In genomic region chr2:58046335-58046584, GRCh38 we compare ENCODE assay signal across 8 cellular contexts. TPM values are rescaled to one million over a fixed set of nuclear protein-coding genes. Genes with fewer than 3 reads are reported as not detected.
DNase-seq lines count a peak whose midpoint lies in the region; ATAC-seq, FAIRE-seq and TF ChIP-seq lines count a peak whose summit lies in the region.

No MANE protein-coding gene starts in this region.

- CTCF ChIA-PET in HEK293 (lab: Yijun Ruan, JAX) (interaction anchor here (0.6 kb wide), 1 partner anchor 12 kb away, joined by 4 read pairs; no protein-coding TSS in a partner anchor), GM12878 (lab: Yijun Ruan, JAX) (interaction anchor here (0.8 to 2.0 kb wide), 7 partner anchors 15 to 162 kb away, joined by 3 to 15 read pairs (median 3); no protein-coding TSS in a partner anchor)

- SMC1A ChIA-PET in GM12878 (lab: Charles Lee; ENCODE audit: uncharacterized antibody, unreplicated experiment), result interaction anchor here (0.8 to 6.4 kb wide), 14 partner anchors 8 to 286 kb away, joined by 3 to 64 read pairs (median 5); no protein-coding TSS in a partner anchor

- H3K79me2 ChIP-seq in GM12878 (ENCODE audit: control insufficient read depth, insufficient read depth, low read length), result peaks cover 71% of the 10 kb centered on the region

- peak overlapping the region; percentile 85 for H3K4me2 ChIP-seq in GM12878 (ENCODE audit: control insufficient read depth, insufficient read depth)

- RAD21 ChIA-PET in GM12878 (lab: Charles Lee; ENCODE audit: unreplicated experiment), result interaction anchor here (0.8 to 5.4 kb wide), 17 partner anchors 8 to 290 kb away, joined by 3 to 54 read pairs (median 4); no protein-coding TSS in a partner anchor

- in situ Hi-C loops in GM12878 (cut with MboI), result no loop called here

- H4K20me1 ChIP-seq in GM12878 (ENCODE audit: control insufficient read depth, insufficient read depth), result no peaks in the 10 kb centered on the region

- peak overlapping the region; percentile 84 for H3K9ac ChIP-seq in GM12878 (ENCODE audit: control insufficient read depth, insufficient read depth, low read length)

- peak overlapping the region; percentile 80 for H2AFZ ChIP-seq in GM12878 (ENCODE audit: control insufficient read depth, low read depth, low read length)

- peak overlapping the region; percentile 92 for H3K27ac ChIP-seq in HEK293 (ENCODE audit: extremely low read depth, low read depth, low read length)
- H3K27ac ChIP-seq in GM12878 (ENCODE audit: control insufficient read depth, insufficient read depth), result peak overlapping the region; percentile 92
- H3K27ac ChIP-seq in right lobe of liver, result peak overlapping the region; percentile 82 to 92 (median 86)
- H3K27ac ChIP-seq in upper lobe of left lung, result peak overlapping the region; percentile 92 to 98 (median 96)

- H3K36me3 ChIP-seq in HEK293 (ENCODE audit: control insufficient read depth in 2 of 2, insufficient read depth in 1 of 2, low read length in 2 of 2) (peaks cover 0 to 9% of the 10 kb centered on the region in 2 experiments; a peak in 1 of 3 replicates), GM12878 (ENCODE audit: control insufficient read depth in 2 of 2, insufficient read depth in 2 of 2, low read length in 1 of 2) (no peaks in the 10 kb centered on the region), right lobe of liver (no peaks in the 10 kb centered on the region), upper lobe of left lung (peaks cover 0 to 4% (median 0%) of the 10 kb centered on the region in 4 donors)

- TF ChIP-seq EP300 in GM12878 (IDR thresholded peaks at IDR 0.05; ENCODE audit: borderline replicate concordance in 1 of 2, control insufficient read depth in 1 of 2, low read depth in 2 of 2, low read length in 2 of 2), result no peak
- TF ChIP-seq EP300 in upper lobe of left lung (IDR thresholded peaks at IDR 0.05), result no peak

- no peak for FAIRE-seq in GM12878 (lab: Jason Lieb, UNC)

- WGBS in GM12878 (ENCODE audit: insufficient coverage, insufficient replicate concordance, low lambda C conversion rate, missing lambda C conversion rate), result 0% methylated on average over 14 of the region's 14 CpGs
- WGBS in right lobe of liver (ENCODE audit: insufficient coverage, low coverage, low lambda C conversion rate, missing lambda C conversion rate), result 6% methylated on average over 5 of the region's 14 CpGs
- WGBS in upper lobe of left lung, 2 donors, result 0 to 2% methylated on average over 6 to 14 of the region's 14 CpGs

- H3K4me3 ChIP-seq in AG10803 (ENCODE audit: low read length) (peak overlapping the region; percentile 72), HEK293 (ENCODE audit: low read depth, low read length) (peak overlapping the region; percentile 76), GM12878 (peak overlapping the region; percentile 69), right lobe of liver (peak overlapping the region; percentile 68 to 85 (median 71)), upper lobe of left lung (peak overlapping the region; percentile 63 to 73 (median 66))

- DNase-seq in AG10803 (ENCODE audit: low read depth), result no peak
- DNase-seq in GM12878 (ENCODE audit: low read depth, low spot score), result no peak
- no peak for DNase-seq in right lobe of liver
- no peak for DNase-seq in upper lobe of left lung
- no peak for DNase-seq in NCI-H226
- DNase-seq in MV-4-11 (lab: John Stamatoyannopoulos, UW), result no peak
- DNase-seq in SKM-1 treated with dmso at 0.1 percent for 144 hours (lab: John Stamatoyannopoulos, UW; ENCODE audit: unreplicated experiment), result no peak

- peaks cover 7% of the 10 kb centered on the region; the same call in 1 of the 2 replicates for H3K4me1 ChIP-seq in HEK293 (ENCODE audit: control insufficient read depth, insufficient read depth, low read length)
- peaks cover 15% of the 10 kb centered on the region; the same call in 1 of the 2 replicates for H3K4me1 ChIP-seq in GM12878 (ENCODE audit: control insufficient read depth, insufficient read depth, low read length)
- peaks cover 0 to 13% (median 5%) of the 10 kb centered on the region in 4 donors for H3K4me1 ChIP-seq in right lobe of liver
- peaks cover 12 to 23% (median 15%) of the 10 kb centered on the region in 4 donors for H3K4me1 ChIP-seq in upper lobe of left lung

- TSS peak; percentile 91 for BruUV-seq in GM12878 (replicated peaks; lab: Mats Ljungman, UMichigan)

- H3K27me3 ChIP-seq in GM12878 (replicated peaks in 1 of 2; ENCODE audit: control insufficient read depth in 2 of 2, insufficient read depth in 2 of 2, low read length in 1 of 2), result no peaks in the 10 kb centered on the region
- H3K27me3 ChIP-seq in right lobe of liver, result no peaks in the 10 kb centered on the region
- no peaks in the 10 kb centered on the region for H3K27me3 ChIP-seq in upper lobe of left lung

- no peak for TF ChIP-seq RAD21 in GM12878 (IDR thresholded peaks at IDR 0.05; ENCODE audit: insufficient read depth, low read depth, low read length)

- POLR2A ChIA-PET in HEK293 (lab: Yijun Ruan, JAX) (interaction anchor here (0.7 to 1.5 kb wide), 9 partner anchors 12 to 216 kb away, joined by 3 to 4 read pairs (median 3); partner anchors contain the start of gene FANCL), GM12878 (lab: Charles Lee) (interaction anchor here (0.8 to 3.8 kb wide), 17 partner anchors 9 to 187 kb away, joined by 3 to 31 read pairs (median 4); no protein-coding TSS in a partner anchor)

- TF ChIP-seq CTCF in AG10803 (conservative IDR thresholded peaks at IDR 0.05; ENCODE audit: low read length) (no peak), HEK293 (tag by site-specific recombination; IDR thresholded peaks at IDR 0.05) (no peak), GM12878 (IDR thresholded peaks at IDR 0.05 in 2 of 3, conservative IDR thresholded peaks at IDR 0.05 in 1 of 3; ENCODE audit: control insufficient read depth in 2 of 3, extremely low read depth in 1 of 3, insufficient read depth in 1 of 3, low read depth in 3 of 3, low read length in 3 of 3) (no peak), right lobe of liver (IDR thresholded peaks at IDR 0.05) (no peak), upper lobe of left lung (IDR thresholded peaks at IDR 0.05) (no peak)

- H3K9me3 ChIP-seq in HEK293 (ENCODE audit: control insufficient read depth, insufficient read depth, low read depth, low read length), result no peaks in the 10 kb centered on the region
- H3K9me3 ChIP-seq in GM12878 (replicated peaks; ENCODE audit: control insufficient read depth, insufficient read depth, low read length), result no peaks in the 10 kb centered on the region; the same call in 2 of the 3 replicates
- H3K9me3 ChIP-seq in right lobe of liver, result no peaks in the 10 kb centered on the region
- no peaks in the 10 kb centered on the region for H3K9me3 ChIP-seq in upper lobe of left lung

- ATAC-seq in GM12878 (no peak), right lobe of liver (peak in 1 of 4 donors; percentile 39), upper lobe of left lung (ENCODE audit: low FRiP score in 2 of 2) (no peak)

- no peak for TF ChIP-seq POLR2A in GM12878 (IDR thresholded peaks at IDR 0.05; ENCODE audit: low read depth, low read length)
- TF ChIP-seq POLR2A in right lobe of liver (IDR thresholded peaks at IDR 0.05), result no peak
- no peak for TF ChIP-seq POLR2A in upper lobe of left lung (IDR thresholded peaks at IDR 0.05)

- intact Hi-C loops in GM12878 (cut with micrococcal nuclease; ENCODE audit: unreplicated experiment) (loop anchor here (1.0 to 5.0 kb wide), 5 partner anchors 21 to 285 kb away; no protein-coding TSS in a partner anchor), right lobe of liver (cut with DNase I) (no loop called here)

TF ChIP-seq in HEK293, 187 proteins besides CTCF, POLR2A, EP300 and RAD21 (continues in another document):
- TF ChIP-seq ZNF335 (tag by site-specific recombination; conservative IDR thresholded peaks at IDR 0.05), result peak; percentile 7; the same call in 1 of the 2 replicates
- no peak for TF ChIP-seq ZBTB6 (tag by site-specific recombination; IDR thresholded peaks at IDR 0.05)

TF ChIP-seq in GM12878, 131 proteins besides CTCF, POLR2A, EP300 and RAD21 (continues in another document):
- peak; percentile 54 for TF ChIP-seq RUNX3 (IDR thresholded peaks at IDR 0.05; ENCODE audit: low read length)
- TF ChIP-seq NBN (IDR thresholded peaks at IDR 0.05), result 0 out of 2 replicates have a peak, but pooled peaks have one; percentile 49
- no peak for TF ChIP-seq STAT3 (IDR thresholded peaks at IDR 0.05; ENCODE audit: low read depth, low read length)
- TF ChIP-seq POLR2AphosphoS5 (IDR thresholded peaks at IDR 0.05; ENCODE audit: low read length), result peak; percentile 92; the same call in 1 of the 2 replicates
- TF ChIP-seq SMARCA5 (IDR thresholded peaks at IDR 0.05), result no peak; the same call in 1 of the 2 replicates
- TF ChIP-seq YY1 (IDR thresholded peaks at IDR 0.05; ENCODE audit: low read depth, low read length), result no peak
- no peak for TF ChIP-seq GABPA (IDR thresholded peaks at IDR 0.05; ENCODE audit: low read depth)
- TF ChIP-seq PAX5 (IDR thresholded peaks at IDR 0.05; ENCODE audit: borderline replicate concordance, low read depth, low read length), result no peak

RNA-seq across cellular contexts. Expression of gene VRK2, which starts 0.3 kb away (rescaled TPM):
- total RNA-seq in GM12878 (2013; cell fraction: nucleolus; rRNA removed), result 46.3 and 46.4 TPM in 2 replicates
- 55.5 and 71.2 TPM in 2 replicates for total RNA-seq in GM12878 (2014; rRNA removed)
- 75.0 and 76.5 TPM in 2 replicates for total RNA-seq in GM12878 (2014; rRNA removed; fragmentation: Illumina TruSeq; extraction: Trizol)
- total RNA-seq in GM12878 (2021), result 60.2 and 61.1 TPM in 2 replicates
- polyA plus RNA-seq in GM12878 (2011; ENCODE audit: low read depth), result 20.9 TPM
- 54.9 and 79.6 TPM in 2 replicates for polyA plus RNA-seq in GM12878 (2011; rRNA removed)
- 24.7 and 28.2 TPM in 2 replicates for polyA plus RNA-seq in GM12878 (2011; cell fraction: cytosol; rRNA removed)
- 32.3 and 35.6 TPM in 2 replicates for polyA plus RNA-seq in GM12878 (2011; cell fraction: nucleus; rRNA removed)
- 28.5 and 30.5 TPM in 2 replicates for polyA plus RNA-seq in GM12878 (2012)
- 78.0 and 91.0 TPM in 2 replicates for polyA plus RNA-seq in GM12878 (2014; fragmentation: Illumina TruSeq; extraction: Trizol)
- polyA plus RNA-seq in GM12878 (2014; fragmentation: Nextera tagmentation; extraction: Ambion mirVana), result 10 to 100 TPM; 26.5 to 32.1 TPM
- 42.5 and 46.5 TPM in 2 replicates for polyA plus RNA-seq in GM12878 (2014; rRNA removed)
- polyA plus RNA-seq in GM12878 (2016; fragmentation: Nextera tagmentation; extraction: Ambion mirVana), result 10 to 100 TPM; 59.1 to 63.8 TPM
- polyA minus RNA-seq in GM12878 (2011; rRNA and poly(A)+ RNA removed), result 28.8 and 33.4 TPM in 2 replicates
- 16.2 and 21.3 TPM in 2 replicates for polyA minus RNA-seq in GM12878 (2011; cell fraction: cytosol; rRNA and poly(A)+ RNA removed)
- 20.3 and 28.8 TPM in 2 replicates for polyA minus RNA-seq in GM12878 (2011; cell fraction: nucleus; rRNA and poly(A)+ RNA removed)
- total RNA-seq in right lobe of liver, result 10 to 100 TPM in 3 of 6 experiments, 1 to 10 TPM in 3; 7.7 to 13.0 (median 10.2) TPM
- total RNA-seq in upper lobe of left lung, result 10 to 100 TPM; 15.6 to 28.1 (median 22.8) TPM
